Comparison of ENCODE assay signal across 10 cellular contexts in the genomic region with DNA sequence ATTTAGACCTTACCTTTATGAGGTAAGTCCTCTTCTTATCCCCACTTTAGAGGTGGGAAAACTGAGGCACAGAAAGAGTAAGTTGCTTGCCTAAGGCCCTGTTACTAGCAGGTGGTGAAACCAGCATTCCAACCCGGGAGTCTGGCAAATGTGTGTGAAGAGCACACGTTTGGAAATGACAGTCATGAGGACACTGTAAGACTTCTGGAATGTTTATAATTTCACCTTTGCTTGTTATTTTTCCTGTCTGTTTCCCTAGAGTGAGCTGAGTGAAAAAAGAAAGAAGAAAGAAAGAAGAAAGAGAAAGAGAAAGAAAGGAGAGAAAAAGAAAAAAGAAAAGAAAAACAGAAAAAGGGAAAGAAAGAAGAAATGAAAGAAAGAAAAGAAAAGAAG. TPM values are rescaled to one million over a fixed set of nuclear protein-coding genes. Genes with fewer than 3 reads are reported as not detected.
DNase-seq lines count a peak whose midpoint lies in the region; ATAC-seq and TF ChIP-seq lines count a peak whose summit lies in the region.
"Had no signal": no experiment of that assay in that cellular context is flagged by ENCODE, and none has a peak within 500 bp of the region (broad histone marks: within the 10 kb centered on the region; RNA-seq: fewer than 3 reads in every experiment).

No MANE protein-coding gene starts in this region.

- peak overlapping the region; percentile 87 for H3K27ac ChIP-seq in SJSA1
- no peak overlapping the region for H3K27ac ChIP-seq in CD8-positive, alpha-beta T cell (ENCODE audit: low read depth, low read length)
- H3K27ac ChIP-seq: KMS-11 had no signal

- TF ChIP-seq CTCF in epithelial cell of esophagus (IDR thresholded peaks at IDR 0.05; ENCODE audit: insufficient read depth, low read depth, low read length, missing control alignments) (no peak), osteocyte (IDR thresholded peaks at IDR 0.05) (no peak)
- no peak for TF ChIP-seq CTCF in CD8-positive, alpha-beta T cell (IDR thresholded peaks at IDR 0.05)

- intact Hi-C loops in CD8-positive, alpha-beta T cell (cut with DNase I, micrococcal nuclease), result no loop called here

- H3K4me1 Mint-ChIP-seq in osteocyte (ENCODE audit: unreplicated experiment), result peaks cover 31% of the 10 kb centered on the region
- H3K4me1 Mint-ChIP-seq in CD8-positive, alpha-beta T cell (ENCODE audit: low read depth), result peaks cover 8% of the 10 kb centered on the region

- H3K27me3 ChIP-seq in SJSA1 (replicated peaks), result no peaks in the 10 kb centered on the region
- no peaks in the 10 kb centered on the region for H3K27me3 ChIP-seq in CD8-positive, alpha-beta T cell (ENCODE audit: insufficient read depth, low read length)

- H3K36me3 Mint-ChIP-seq in osteocyte (ENCODE audit: unreplicated experiment), result no peaks in the 10 kb centered on the region
- H3K36me3 Mint-ChIP-seq in CD8-positive, alpha-beta T cell, result no peaks in the 10 kb centered on the region

- H3K4me3 ChIP-seq in SJSA1 (no peak overlapping the region), epithelial cell of esophagus (ENCODE audit: low read length) (no peak overlapping the region)
- no peak overlapping the region for H3K4me3 ChIP-seq in CD8-positive, alpha-beta T cell (ENCODE audit: low read depth, low read length)
- H3K4me3 ChIP-seq: GM12878 had no signal

- H3K36me3 ChIP-seq in SJSA1, result no peaks in the 10 kb centered on the region
- H3K36me3 ChIP-seq in CD8-positive, alpha-beta T cell (ENCODE audit: insufficient read depth, low read length), result no peaks in the 10 kb centered on the region

- DNase-seq in EL (peak; percentile 50), SJSA1 (ENCODE audit: low read depth in 1 of 2, low spot score in 2 of 2) (peak; percentile 74 to 75), epithelial cell of esophagus (ENCODE audit: low read depth) (peak; percentile 78), osteocyte (ENCODE audit: extremely low spot score, unreplicated experiment) (no peak), OCI-M2 (lab: John Stamatoyannopoulos, UW; ENCODE audit: unreplicated experiment) (no peak)
- DNase-seq in CD8-positive, alpha-beta T cell, result no peak

- ATAC-seq in GM18858 (IDR thresholded peaks at IDR 0.05; ENCODE audit: unreplicated experiment) (no peak), HG03460 (IDR thresholded peaks at IDR 0.05; ENCODE audit: unreplicated experiment) (no peak)
- ATAC-seq in CD8-positive, alpha-beta T cell, result no peak

- POLR2A ChIA-PET in CD8-positive, alpha-beta T cell (lab: Charles Lee), result no interaction called here

- CTCF ChIA-PET in CD8-positive, alpha-beta T cell (lab: Charles Lee), result interaction anchor here (0.9 kb wide), 1 partner anchor 12 kb away, joined by 6 read pairs; no protein-coding TSS in a partner anchor

- H3K4me3 Mint-ChIP-seq in osteocyte (ENCODE audit: unreplicated experiment), result peak overlapping the region; percentile 59
- no peak overlapping the region for H3K4me3 Mint-ChIP-seq in CD8-positive, alpha-beta T cell

- H3K9me3 Mint-ChIP-seq in osteocyte (ENCODE audit: unreplicated experiment), result no peaks in the 10 kb centered on the region
- no peaks in the 10 kb centered on the region for H3K9me3 Mint-ChIP-seq in CD8-positive, alpha-beta T cell

- no peaks in the 10 kb centered on the region for H3K27me3 Mint-ChIP-seq in osteocyte (ENCODE audit: unreplicated experiment)
- H3K27me3 Mint-ChIP-seq in CD8-positive, alpha-beta T cell (ENCODE audit: low read depth), result peaks cover 6% of the 10 kb centered on the region

- peak overlapping the region; percentile 77 for H3K27ac Mint-ChIP-seq in osteocyte (ENCODE audit: unreplicated experiment)
- no peak overlapping the region for H3K27ac Mint-ChIP-seq in CD8-positive, alpha-beta T cell

- peaks cover 27% of the 10 kb centered on the region for H3K4me1 ChIP-seq in SJSA1 (replicated peaks)
- H3K4me1 ChIP-seq in CD8-positive, alpha-beta T cell (ENCODE audit: insufficient read depth, low read length), result no peaks in the 10 kb centered on the region

- no peaks in the 10 kb centered on the region for H3K9me3 ChIP-seq in SJSA1 (replicated peaks)
- no peaks in the 10 kb centered on the region for H3K9me3 ChIP-seq in CD8-positive, alpha-beta T cell (ENCODE audit: low read length)

RNA-seq across cellular contexts. Expression of a gene that starts 21.2 kb away (rescaled TPM):
- 29.3 and 47.7 TPM in 2 replicates for total RNA-seq in SJSA1 (2014; rRNA removed; shearing (Covaris generic))
- total RNA-seq in osteocyte, result 30.0 and 32.4 TPM in 2 replicates
- total RNA-seq in CD8-positive, alpha-beta T cell, result 100 to 1,000 TPM; 118 to 125 TPM

Comparison
In these comparisons a context has a peak if more than half of its experiments do, and no peak if none do; other contexts are left out.
1. DNase-seq: peak in EL (single experiment), SJSA1 (2 of 2) and epithelial cell of esophagus (single experiment); none in osteocyte (single experiment), OCI-M2 (single experiment) and CD8-positive, alpha-beta T cell (0 of 7).